Comparison of ENCODE assay signal across 23 cellular contexts in genomic region chr2:203719456-203719855, GRCh38. TPM values are rescaled to one million over a fixed set of nuclear protein-coding genes. Genes with fewer than 3 reads are reported as not detected.
DNase-seq lines count a peak whose midpoint lies in the region; ATAC-seq and TF ChIP-seq lines count a peak whose summit lies in the region.
"Had no signal": no experiment of that assay in that cellular context is flagged by ENCODE, and none has a peak within 500 bp of the region (broad histone marks: within the 10 kb centered on the region; RNA-seq: fewer than 3 reads in every experiment).

No MANE protein-coding gene starts in this region.

- peaks cover 16% of the 10 kb centered on the region for H3K9me3 Mint-ChIP-seq in activated CD4-positive, alpha-beta T cell treated with anti-CD3 and anti-CD28 coated beads, Interleukin-2, amount 10 ng/mL, durations not matched to agents 7 days and 5 days
- H3K9me3 Mint-ChIP-seq in GM23338 (no peaks in the 10 kb centered on the region), natural killer cell (peaks cover 0 to 2% of the 10 kb centered on the region in 2 donors)
- peaks cover 5% of the 10 kb centered on the region for H3K9me3 Mint-ChIP-seq in activated T-helper 17 cell treated with anti-CD3 and anti-CD28 coated beads, Interleukin-2, amount 50 U/mL, for 72 hours
- H3K9me3 Mint-ChIP-seq: HFFc6 had no signal

- H3K79me2 ChIP-seq in GM23338 (replicated peaks; ENCODE audit: insufficient read depth), result no peaks in the 10 kb centered on the region

- H3K4me1 ChIP-seq in GM23338 (ENCODE audit: insufficient read depth), result peaks cover 44% of the 10 kb centered on the region
- H3K4me1 ChIP-seq: A549, adrenal gland, BE2C had no signal

- CTCF ChIA-PET in activated CD4-positive, alpha-beta T cell treated with anti-CD3 and anti-CD28 coated beads, Interleukin-2, amount 10 ng/mL, durations not matched to agents 7 days and 5 days (lab: Charles Lee), result interaction anchor here (0.9 to 5.8 kb wide), 7 partner anchors 9 to 98 kb away, joined by 3 to 52 read pairs (median 6); partner anchors contain the start of gene CD28

- H3K27me3 Mint-ChIP-seq in activated CD4-positive, alpha-beta T cell treated with anti-CD3 and anti-CD28 coated beads, Interleukin-2, amount 10 ng/mL, durations not matched to agents 7 days and 5 days, result no peaks in the 10 kb centered on the region
- no peaks in the 10 kb centered on the region for H3K27me3 Mint-ChIP-seq in GM23338 (ENCODE audit: insufficient read depth, low read depth, poor library complexity)
- no peaks in the 10 kb centered on the region for H3K27me3 Mint-ChIP-seq in activated T-helper 17 cell treated with anti-CD3 and anti-CD28 coated beads, Interleukin-2, amount 50 U/mL, for 72 hours
- H3K27me3 Mint-ChIP-seq in natural killer cell (ENCODE audit: low read depth in 2 of 2), result peaks cover 3 to 14% of the 10 kb centered on the region in 2 donors

- peak overlapping the region; percentile 91 for H3K27ac Mint-ChIP-seq in activated CD4-positive, alpha-beta T cell treated with anti-CD3 and anti-CD28 coated beads, Interleukin-2, amount 10 ng/mL, durations not matched to agents 7 days and 5 days
- no peak overlapping the region for H3K27ac Mint-ChIP-seq in GM23338
- H3K27ac Mint-ChIP-seq in activated T-helper 17 cell treated with anti-CD3 and anti-CD28 coated beads, Interleukin-2, amount 50 U/mL, for 72 hours, result peak overlapping the region; percentile 97
- peak overlapping the region; percentile 35 to 68 for H3K27ac Mint-ChIP-seq in natural killer cell
- H3K27ac Mint-ChIP-seq: HFFc6 had no signal

- peaks cover 80% of the 10 kb centered on the region for H3K36me3 Mint-ChIP-seq in activated CD4-positive, alpha-beta T cell treated with anti-CD3 and anti-CD28 coated beads, Interleukin-2, amount 10 ng/mL, durations not matched to agents 7 days and 5 days (ENCODE audit: low read depth)
- H3K36me3 Mint-ChIP-seq in GM23338 (ENCODE audit: low read depth), result no peaks in the 10 kb centered on the region; the same call in 2 of the 3 replicates
- H3K36me3 Mint-ChIP-seq in activated T-helper 17 cell treated with anti-CD3 and anti-CD28 coated beads, Interleukin-2, amount 50 U/mL, for 72 hours (ENCODE audit: low read depth), result peaks cover 100% of the 10 kb centered on the region
- no peaks in the 10 kb centered on the region for H3K36me3 Mint-ChIP-seq in natural killer cell

- intact Hi-C loops in natural killer cell (cut with micrococcal nuclease), result no loop called here

- H3K4me2 ChIP-seq in GM23338, result peak overlapping the region; percentile 29; the same call in 1 of the 2 replicates
- H3K4me2 ChIP-seq: A549, smooth muscle cell had no signal

- H3K4me3 ChIP-seq in GM23338, result no peak overlapping the region
- H3K4me3 ChIP-seq: A549, adrenal gland, lower lobe of right lung, smooth muscle cell, upper lobe of right lung had no signal

- H2AFZ ChIP-seq in GM23338, result peak overlapping the region; percentile 11; the same call in 1 of the 2 replicates

- ATAC-seq in GM23338, result no peak
- ATAC-seq in activated T-helper 17 cell treated with anti-CD3 and anti-CD28 coated beads, Interleukin-2, amount 50 U/mL, for 72 hours (replicated peaks), result no peak
- no peak for ATAC-seq in natural killer cell
- ATAC-seq in GM18870 (IDR thresholded peaks at IDR 0.05; ENCODE audit: unreplicated experiment), result no peak
- ATAC-seq: A549, lower lobe of right lung, upper lobe of right lung had no signal

- no peak for DNase-seq in activated CD4-positive, alpha-beta T cell treated with anti-CD3 and anti-CD28 coated beads, Interleukin-2, amount 10 ng/mL, durations not matched to agents 7 days and 5 days
- DNase-seq in activated CD4-positive, alpha-beta T cell treated with anti-CD3 and anti-CD28 coated beads for 4 hours, result no peak
- DNase-seq in GM23338 (ENCODE audit: low spot score) (no peak), natural killer cell (no peak), NOMO-1 treated with DMSO at 0.1 percent for 48 hours (lab: John Stamatoyannopoulos, UW; ENCODE audit: unreplicated experiment) (no peak), NCI-H1417 treated with DMSO at 0.1 percent for 48 hours (lab: John Stamatoyannopoulos, UW) (no peak)
- DNase-seq: activated CD8-positive, alpha-beta memory T cell treated with anti-CD3 and anti-CD28 coated beads, Interleukin-2, amount 50 U/mL, for 48 hours; adrenal gland; BE2C; cortex of kidney; HFFc6; lower lobe of right lung; NCI-H2107; NCI-H510A; stimulated activated CD4-positive, alpha-beta T cell treated with anti-CD3 and anti-CD28 coated beads, Interleukin-4, amount 100 ng/mL, for 1 hour; T1000; upper lobe of right lung had no signal

- 0 out of 2 replicates have a peak, but pooled peaks cover 3% of the 10 kb centered on the region for H3K9me2 ChIP-seq in GM23338 (ENCODE audit: insufficient read depth)

- H3K4me1 Mint-ChIP-seq in activated CD4-positive, alpha-beta T cell treated with anti-CD3 and anti-CD28 coated beads, Interleukin-2, amount 10 ng/mL, durations not matched to agents 7 days and 5 days, result peaks cover 93% of the 10 kb centered on the region
- H3K4me1 Mint-ChIP-seq in GM23338, result peaks cover 34% of the 10 kb centered on the region
- H3K4me1 Mint-ChIP-seq in activated T-helper 17 cell treated with anti-CD3 and anti-CD28 coated beads, Interleukin-2, amount 50 U/mL, for 72 hours, result peaks cover 78% of the 10 kb centered on the region
- peaks cover 33 to 37% of the 10 kb centered on the region in 2 donors for H3K4me1 Mint-ChIP-seq in natural killer cell

- POLR2A ChIA-PET in activated CD4-positive, alpha-beta T cell treated with anti-CD3 and anti-CD28 coated beads, Interleukin-2, amount 10 ng/mL, durations not matched to agents 7 days and 5 days (lab: Charles Lee), result interaction anchor here (0.6 to 2.5 kb wide), 5 partner anchors 9 to 1455 kb away, joined by 4 to 14 read pairs (median 5); no protein-coding TSS in a partner anchor

- H3K36me3 ChIP-seq in GM23338 (ENCODE audit: insufficient read depth), result no peaks in the 10 kb centered on the region
- H3K36me3 ChIP-seq: adrenal gland, BE2C, lower lobe of right lung, upper lobe of right lung had no signal

- no peaks in the 10 kb centered on the region; the same call in 1 of the 2 replicates for H3F3A ChIP-seq in GM23338 (replicated peaks; ENCODE audit: low read depth)

- H3K4me3 Mint-ChIP-seq in activated CD4-positive, alpha-beta T cell treated with anti-CD3 and anti-CD28 coated beads, Interleukin-2, amount 10 ng/mL, durations not matched to agents 7 days and 5 days, result peak overlapping the region; percentile 52
- H3K4me3 Mint-ChIP-seq in GM23338 (no peak overlapping the region), natural killer cell (peak overlapping the region; percentile 76)
- H3K4me3 Mint-ChIP-seq in activated T-helper 17 cell treated with anti-CD3 and anti-CD28 coated beads, Interleukin-2, amount 50 U/mL, for 72 hours, result peak overlapping the region; percentile 97
- H3K4me3 Mint-ChIP-seq: HFFc6 had no signal

- no peaks in the 10 kb centered on the region for H3K27me3 ChIP-seq in GM23338 (ENCODE audit: insufficient read depth)
- H3K27me3 ChIP-seq: adrenal gland, upper lobe of right lung had no signal

- TF ChIP-seq CTCF in GM23338 (conservative IDR thresholded peaks at IDR 0.05; ENCODE audit: low read depth in 2 of 2) (no peak), natural killer cell (IDR thresholded peaks at IDR 0.05) (no peak)

- no peaks in the 10 kb centered on the region for H4K20me1 ChIP-seq in GM23338 (replicated peaks; ENCODE audit: insufficient read depth)

- H3K27ac ChIP-seq in GM23338 (ENCODE audit: low read depth), result no peak overlapping the region
- H3K27ac ChIP-seq: A549, adrenal gland, lower lobe of right lung, upper lobe of right lung had no signal

TF ChIP-seq in GM23338, 12 proteins besides CTCF, POLR2A, EP300 and RAD21 (continues in another document):
- TF ChIP-seq STAT1 (IDR thresholded peaks at IDR 0.05; ENCODE audit: unreplicated experiment) (no peak), ETS1 (IDR thresholded peaks at IDR 0.05) (no peak), POLR2AphosphoS5 (IDR thresholded peaks at IDR 0.05; ENCODE audit: low read depth) (no peak), JUNB (IDR thresholded peaks at IDR 0.05; ENCODE audit: unreplicated experiment) (no peak)

RNA-seq across cellular contexts. Expression of gene CD28, which starts 13.0 kb away (rescaled TPM):
- total RNA-seq in activated CD4-positive, alpha-beta T cell treated with anti-CD3 and anti-CD28 coated beads, Interleukin-2, amount 10 ng/mL, durations not matched to agents 7 days and 5 days, result 100 to 1,000 TPM; 151 to 163 TPM
- total RNA-seq in GM23338 (2014; rRNA removed; shearing (Covaris generic)), result not detected in 2 replicates
- not detected in 2 replicates for polyA plus RNA-seq in GM23338 (2016; fragmentation: Nextera tagmentation; extraction: Ambion mirVana)
- total RNA-seq in activated T-helper 17 cell treated with anti-CD3 and anti-CD28 coated beads, Interleukin-2, amount 50 U/mL, for 72 hours, result 100 to 1,000 TPM; 242 to 382 TPM
- 1 to 10 TPM in 2 of 3 donors, under 1 TPM in 1; 0.54 to 3.5 (median 3.3) TPM for total RNA-seq in natural killer cell
- total RNA-seq: G401, HFFc6, RPMI7951, smooth muscle cell had no signal
- polyA plus RNA-seq: A549, smooth muscle cell had no signal

Comparison
In these comparisons a context has a peak if more than half of its experiments do, and no peak if none do; other contexts are left out.
1. RNA of gene CD28, which starts 13.0 kb away (total RNA-seq): 242 to 382 TPM in activated T-helper 17 cell treated with anti-CD3 and anti-CD28 coated beads, Interleukin-2, amount 50 U/mL, for 72 hours and 151 to 163 TPM in activated CD4-positive, alpha-beta T cell treated with anti-CD3 and anti-CD28 coated beads, Interleukin-2, amount 10 ng/mL, durations not matched to agents 7 days and 5 days; 0.54 to 3.5 TPM in natural killer cell and not detected in GM23338; every median in the first group is over 10 times any median in the second.